Comparison of ENCODE assay signal across 8 cellular contexts in genomic region chr3:50616770-50617095, GRCh38. TPM values are rescaled to one million over a fixed set of nuclear protein-coding genes. Genes with fewer than 3 reads are reported as not detected.
DNase-seq lines count a peak whose midpoint lies in the region; ATAC-seq lines count a peak whose summit lies in the region.

No MANE protein-coding gene starts in this region.

- H3K4me1 Mint-ChIP-seq in activated CD4-positive, alpha-beta memory T cell treated with anti-CD3 and anti-CD28 coated beads for 36 hours (ENCODE audit: low read depth), result peaks cover 63% of the 10 kb centered on the region

- DNase-seq in C1 segment of cervical spinal cord (lab: John Stamatoyannopoulos, UW), result peak; percentile 19 to 91 (median 78)
- DNase-seq in NCI-H82 treated with DMSO at 0.1 percent for 48 hours (lab: John Stamatoyannopoulos, UW; ENCODE audit: unreplicated experiment), result peak; percentile 64
- DNase-seq in activated CD4-positive, alpha-beta memory T cell treated with anti-CD3 and anti-CD28 coated beads for 36 hours, result peak; percentile 98
- peak; percentile 96 for DNase-seq in ecto neural progenitor cell (ENCODE audit: low spot score)
- DNase-seq in lung microvascular endothelial cell (ENCODE audit: low read depth in 2 of 2), result peak; percentile 71 to 82
- peak; percentile 92 to 93 (median 93) for DNase-seq in stimulated activated CD4-positive, alpha-beta T cell treated with anti-CD3 and anti-CD28 coated beads, TNF-alpha, amount 100 ng/mL, for 4 hours (ENCODE audit: low read depth in 3 of 3)

- peak overlapping the region; percentile 78 for H3K4me3 Mint-ChIP-seq in activated CD4-positive, alpha-beta memory T cell treated with anti-CD3 and anti-CD28 coated beads for 36 hours

- H3K9me3 Mint-ChIP-seq in activated CD4-positive, alpha-beta memory T cell treated with anti-CD3 and anti-CD28 coated beads for 36 hours, result no peaks in the 10 kb centered on the region

- ATAC-seq in GM19324 (IDR thresholded peaks at IDR 0.05; ENCODE audit: low FRiP score, unreplicated experiment), result peak; percentile 80
- peak; percentile 44 for ATAC-seq in HG03457 (IDR thresholded peaks at IDR 0.05; ENCODE audit: unreplicated experiment)

- POLR2A ChIA-PET in activated CD4-positive, alpha-beta memory T cell treated with anti-CD3 and anti-CD28 coated beads for 36 hours (lab: Charles Lee), result interaction anchor here (0.8 to 24.8 kb wide), 8 partner anchors 12 to 769 kb away, joined by 3 to 1013 read pairs (median 12); partner anchors contain the start of genes C3orf18, HEMK1 and MANF

- H3K27ac Mint-ChIP-seq in activated CD4-positive, alpha-beta memory T cell treated with anti-CD3 and anti-CD28 coated beads for 36 hours, result peak overlapping the region; percentile 92

- CTCF ChIA-PET in activated CD4-positive, alpha-beta memory T cell treated with anti-CD3 and anti-CD28 coated beads for 36 hours (lab: Charles Lee), result interaction anchor here (0.9 to 20.7 kb wide), 30 partner anchors 7 to 885 kb away, joined by 3 to 908 read pairs (median 10); partner anchors contain the start of genes C3orf18, DOCK3, HEMK1 and NPRL2

- intact Hi-C loops in activated CD4-positive, alpha-beta memory T cell treated with anti-CD3 and anti-CD28 coated beads for 36 hours (cut with micrococcal nuclease), result loop anchor here (1.0 to 5.0 kb wide), 6 partner anchors 36 to 1056 kb away; partner anchors contain the start of genes MANF and TEX264

- peaks cover 72% of the 10 kb centered on the region for H3K36me3 Mint-ChIP-seq in activated CD4-positive, alpha-beta memory T cell treated with anti-CD3 and anti-CD28 coated beads for 36 hours

- peaks cover 6% of the 10 kb centered on the region for H3K27me3 Mint-ChIP-seq in activated CD4-positive, alpha-beta memory T cell treated with anti-CD3 and anti-CD28 coated beads for 36 hours

RNA-seq across cellular contexts. Expression of gene MAPKAPK3, which starts 0.2 kb away (rescaled TPM):
- total RNA-seq in activated CD4-positive, alpha-beta memory T cell treated with anti-CD3 and anti-CD28 coated beads for 36 hours, result 100 to 1,000 TPM; 186 to 187 TPM
- 2.6 and 7.0 TPM in 2 replicates for total RNA-seq in lung microvascular endothelial cell

RNA-seq across cellular contexts. Expression of gene CISH, which starts 5.2 kb away (rescaled TPM):
- total RNA-seq in activated CD4-positive, alpha-beta memory T cell treated with anti-CD3 and anti-CD28 coated beads for 36 hours, result 100 to 1,000 TPM; 319 TPM
- total RNA-seq in lung microvascular endothelial cell, result 0.20 and 0.22 TPM in 2 replicates

RNA-seq across cellular contexts. Expression of gene HEMK1, which starts 47.4 kb away (rescaled TPM):
- total RNA-seq in activated CD4-positive, alpha-beta memory T cell treated with anti-CD3 and anti-CD28 coated beads for 36 hours, result 10 to 100 TPM; 78.7 to 82.6 TPM
- total RNA-seq in lung microvascular endothelial cell, result 2.6 and 2.8 TPM in 2 replicates

RNA-seq across cellular contexts. Expression of gene C3orf18, which starts 49.2 kb away (rescaled TPM):
- 10 to 100 TPM; 16.7 to 17.0 TPM for total RNA-seq in activated CD4-positive, alpha-beta memory T cell treated with anti-CD3 and anti-CD28 coated beads for 36 hours
- 0.87 and 1.4 TPM in 2 replicates for total RNA-seq in lung microvascular endothelial cell

RNA-seq across cellular contexts. Expression of gene DOCK3, which starts 58.0 kb away (rescaled TPM):
- total RNA-seq in activated CD4-positive, alpha-beta memory T cell treated with anti-CD3 and anti-CD28 coated beads for 36 hours, result 1 to 10 TPM; 2.7 to 2.9 TPM
- total RNA-seq in lung microvascular endothelial cell, result under 0.01 TPM in 1 of 2 replicates, not detected in the other

Comparison
In these comparisons a context has a peak if more than half of its experiments do, and no peak if none do; other contexts are left out.
1. Peak in every context shown above with its lines: DNase-seq and ATAC-seq.
2. RNA of gene MAPKAPK3, which starts 0.2 kb away (total RNA-seq): 186 to 187 TPM in activated CD4-positive, alpha-beta memory T cell treated with anti-CD3 and anti-CD28 coated beads for 36 hours; 2.6 to 7.0 TPM in lung microvascular endothelial cell; every median in the first group is over 10 times any median in the second.
3. RNA of gene CISH, which starts 5.2 kb away (total RNA-seq): 319 TPM in activated CD4-positive, alpha-beta memory T cell treated with anti-CD3 and anti-CD28 coated beads for 36 hours; 0.20 to 0.22 TPM in lung microvascular endothelial cell; every median in the first group is over 100 times any median in the second.
4. RNA of gene HEMK1, which starts 47.4 kb away (total RNA-seq): 78.7 to 82.6 TPM in activated CD4-positive, alpha-beta memory T cell treated with anti-CD3 and anti-CD28 coated beads for 36 hours; 2.6 to 2.8 TPM in lung microvascular endothelial cell; every median in the first group is over 10 times any median in the second.